2 cellular contexts compared by ENCODE assay signal in the genomic region with DNA sequence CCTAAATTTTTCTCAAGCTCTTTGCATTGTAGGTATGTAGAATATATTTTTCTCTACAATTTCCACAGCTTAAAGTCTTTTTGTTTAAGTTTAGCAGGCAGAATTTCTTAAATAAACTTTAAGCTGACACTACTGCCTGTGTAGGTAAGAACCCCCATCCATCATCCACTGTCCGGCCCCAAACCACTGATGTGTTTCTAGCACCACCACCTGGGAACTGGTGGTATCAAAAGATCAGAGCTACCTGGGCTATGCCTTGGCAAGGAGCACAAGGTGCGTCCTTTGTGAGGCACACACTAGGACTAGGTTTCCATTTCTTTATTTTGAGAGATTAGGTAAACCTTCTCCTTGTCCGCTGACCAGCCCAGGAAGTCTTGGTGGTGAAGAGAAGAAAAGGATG.
A peak's percentile ranks its signal among the peaks of the same experiment; 100 is the strongest.
TF ChIP-seq lines count a peak whose summit lies in the region.

No MANE protein-coding gene starts in this region.

TF ChIP-seq in GM12878, 131 proteins besides CTCF, POLR2A, EP300 and RAD21:
- peak; percentile 55; the same call in 1 of the 2 replicates for TF ChIP-seq SMC3 (IDR thresholded peaks at IDR 0.05; ENCODE audit: borderline replicate concordance, low read length)
- TF ChIP-seq, protein P1, sequence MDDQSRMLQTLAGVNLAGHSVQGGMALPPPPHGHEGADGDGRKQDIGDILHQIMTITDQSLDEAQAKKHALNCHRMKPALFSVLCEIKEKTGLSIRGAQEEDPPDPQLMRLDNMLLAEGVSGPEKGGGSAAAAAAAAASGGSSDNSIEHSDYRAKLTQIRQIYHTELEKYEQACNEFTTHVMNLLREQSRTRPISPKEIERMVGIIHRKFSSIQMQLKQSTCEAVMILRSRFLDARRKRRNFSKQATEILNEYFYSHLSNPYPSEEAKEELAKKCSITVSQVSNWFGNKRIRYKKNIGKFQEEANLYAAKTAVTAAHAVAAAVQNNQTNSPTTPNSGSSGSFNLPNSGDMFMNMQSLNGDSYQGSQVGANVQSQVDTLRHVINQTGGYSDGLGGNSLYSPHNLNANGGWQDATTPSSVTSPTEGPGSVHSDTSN (IDR thresholded peaks at IDR 0.05; ENCODE audit: insufficient replicate concordance, low read depth, low read length) = peak; percentile 77
- TF ChIP-seq PKNOX1 (IDR thresholded peaks at IDR 0.05) = peak; percentile 71
- TF ChIP-seq IRF5 (IDR thresholded peaks at IDR 0.05; ENCODE audit: borderline replicate concordance) = no peak

TF ChIP-seq in neural cell, 6 proteins besides CTCF, POLR2A, EP300 and RAD21:
- TF ChIP-seq SMC3 (conservative IDR thresholded peaks at IDR 0.05; ENCODE audit: poor library complexity) = peak; percentile 31
- TF ChIP-seq REST (IDR thresholded peaks at IDR 0.05; ENCODE audit: borderline replicate concordance) = no peak
TF ChIP-seq in neural cell: peak in this region for 1.
